Comparison of ENCODE assay signal across 1 cellular context in the genomic region with DNA sequence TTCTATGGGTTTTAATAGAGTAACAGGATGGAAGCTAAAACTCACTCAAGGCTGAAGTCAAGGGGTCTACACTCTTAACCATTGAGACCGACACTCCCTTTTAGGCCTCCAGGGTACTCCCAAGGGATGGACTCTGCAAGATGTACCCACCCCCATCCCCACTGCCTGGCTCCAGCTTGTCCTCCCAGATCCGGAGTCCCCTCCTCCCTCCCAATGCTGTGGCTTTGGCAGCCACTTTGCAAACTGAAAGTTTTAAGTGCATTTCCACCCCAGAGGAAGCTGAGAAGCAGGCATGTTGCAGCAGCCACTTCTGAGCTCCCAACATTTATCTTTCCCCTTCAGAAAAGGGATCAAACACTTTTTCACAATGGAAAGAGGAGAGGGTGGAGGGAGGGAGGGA.
TF ChIP-seq lines count a peak whose summit lies in the region.

No MANE protein-coding gene starts in this region.

TF ChIP-seq in HEK293, 187 proteins besides CTCF, POLR2A, EP300 and RAD21 (continued from another document):
- TF ChIP-seq ZNF654 (tag by site-specific recombination; IDR thresholded peaks at IDR 0.05; ENCODE audit: low read depth) = no peak
- TF ChIP-seq WT1 (tag by site-specific recombination; IDR thresholded peaks at IDR 0.05) = 0 out of 2 replicates have a peak, but pooled peaks have one; percentile 11
- no peak for TF ChIP-seq ZNF626 (tag by site-specific recombination; IDR thresholded peaks at IDR 0.05)
- TF ChIP-seq, protein P1, sequence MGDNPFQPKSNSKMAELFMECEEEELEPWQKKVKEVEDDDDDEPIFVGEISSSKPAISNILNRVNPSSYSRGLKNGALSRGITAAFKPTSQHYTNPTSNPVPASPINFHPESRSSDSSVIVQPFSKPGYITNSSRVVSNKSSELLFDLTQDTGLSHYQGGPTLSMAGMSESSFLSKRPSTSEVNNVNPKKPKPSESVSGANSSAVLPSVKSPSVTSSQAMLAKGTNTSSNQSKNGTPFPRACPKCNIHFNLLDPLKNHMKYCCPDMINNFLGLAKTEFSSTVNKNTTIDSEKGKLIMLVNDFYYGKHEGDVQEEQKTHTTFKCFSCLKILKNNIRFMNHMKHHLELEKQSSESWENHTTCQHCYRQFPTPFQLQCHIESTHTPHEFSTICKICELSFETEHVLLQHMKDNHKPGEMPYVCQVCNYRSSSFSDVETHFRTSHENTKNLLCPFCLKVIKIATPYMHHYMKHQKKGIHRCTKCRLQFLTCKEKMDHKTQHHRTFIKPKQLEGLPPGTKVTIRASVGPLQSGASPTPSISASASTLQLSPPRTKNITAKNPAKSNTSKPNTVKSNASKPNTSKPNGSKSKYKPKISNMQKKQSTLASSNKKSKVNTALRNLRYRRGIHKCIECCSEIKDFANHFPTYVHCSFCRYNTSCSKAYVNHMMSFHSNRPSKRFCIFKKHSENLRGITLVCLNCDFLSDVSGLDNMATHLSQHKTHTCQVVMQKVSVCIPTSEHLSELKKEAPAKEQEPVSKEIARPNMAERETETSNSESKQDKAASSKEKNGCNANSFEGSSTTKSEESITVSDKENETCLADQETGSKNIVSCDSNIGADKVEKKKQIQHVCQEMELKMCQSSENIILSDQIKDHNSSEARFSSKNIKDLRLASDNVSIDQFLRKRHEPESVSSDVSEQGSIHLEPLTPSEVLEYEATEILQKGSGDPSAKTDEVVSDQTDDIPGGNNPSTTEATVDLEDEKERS (tag by site-specific recombination; IDR thresholded peaks at IDR 0.05) = no peak
- TF ChIP-seq ZNF585B (tag by site-specific recombination; IDR thresholded peaks at IDR 0.05) = no peak
- no peak for TF ChIP-seq TSHZ1 (tag by site-specific recombination; IDR thresholded peaks at IDR 0.05; ENCODE audit: borderline replicate concordance)
- no peak for TF ChIP-seq ZNF776 (tag by site-specific recombination; IDR thresholded peaks at IDR 0.05; ENCODE audit: borderline replicate concordance)
- TF ChIP-seq ZNF2 (tag by site-specific recombination; IDR thresholded peaks at IDR 0.05) = no peak
- TF ChIP-seq PBX3 (CRISPR knock-in tag; IDR thresholded peaks at IDR 0.05) = no peak
- TF ChIP-seq OVOL3 (tag by site-specific recombination; IDR thresholded peaks at IDR 0.05) = no peak
- peak; percentile 22; the same call in 1 of the 2 replicates for TF ChIP-seq PRDM10 (tag by site-specific recombination; IDR thresholded peaks at IDR 0.05)
- TF ChIP-seq ZBTB21 (tag by site-specific recombination; IDR thresholded peaks at IDR 0.05) = no peak
- no peak for TF ChIP-seq ZNF239 (tag by site-specific recombination; IDR thresholded peaks at IDR 0.05)
- TF ChIP-seq ZNF19 (tag by site-specific recombination; IDR thresholded peaks at IDR 0.05; ENCODE audit: low read depth) = no peak
- no peak for TF ChIP-seq PATZ1 (tag by site-specific recombination; IDR thresholded peaks at IDR 0.05)
- TF ChIP-seq, protein P2, sequence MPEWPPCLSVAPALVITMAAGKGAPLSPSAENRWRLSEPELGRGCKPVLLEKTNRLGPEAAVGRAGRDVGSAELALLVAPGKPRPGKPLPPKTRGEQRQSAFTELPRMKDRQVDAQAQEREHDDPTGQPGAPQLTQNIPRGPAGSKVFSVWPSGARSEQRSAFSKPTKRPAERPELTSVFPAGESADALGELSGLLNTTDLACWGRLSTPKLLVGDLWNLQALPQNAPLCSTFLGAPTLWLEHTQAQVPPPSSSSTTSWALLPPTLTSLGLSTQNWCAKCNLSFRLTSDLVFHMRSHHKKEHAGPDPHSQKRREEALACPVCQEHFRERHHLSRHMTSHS (tag by site-specific recombination; IDR thresholded peaks at IDR 0.05) = no peak
- TF ChIP-seq KLF7 (tag by site-specific recombination; IDR thresholded peaks at IDR 0.05; ENCODE audit: borderline replicate concordance) = no peak
- TF ChIP-seq HOXA7 (CRISPR knock-in tag; IDR thresholded peaks at IDR 0.05; ENCODE audit: borderline replicate concordance) = no peak
- no peak for TF ChIP-seq ZBTB26 (tag by site-specific recombination; optimal IDR thresholded peaks at IDR 0.05)
- TF ChIP-seq ZBTB44 (tag by site-specific recombination; IDR thresholded peaks at IDR 0.05) = peak; percentile 44; the same call in 1 of the 2 replicates
- no peak for TF ChIP-seq ZNF530 (tag by site-specific recombination; IDR thresholded peaks at IDR 0.05; ENCODE audit: low read depth)
- TF ChIP-seq PRDM4 (tag by site-specific recombination; IDR thresholded peaks at IDR 0.05) = no peak
- no peak for TF ChIP-seq ZNF521 (tag by site-specific recombination; IDR thresholded peaks at IDR 0.05)
